ENCODE assay signal across 1 cellular context in the genomic region with DNA sequence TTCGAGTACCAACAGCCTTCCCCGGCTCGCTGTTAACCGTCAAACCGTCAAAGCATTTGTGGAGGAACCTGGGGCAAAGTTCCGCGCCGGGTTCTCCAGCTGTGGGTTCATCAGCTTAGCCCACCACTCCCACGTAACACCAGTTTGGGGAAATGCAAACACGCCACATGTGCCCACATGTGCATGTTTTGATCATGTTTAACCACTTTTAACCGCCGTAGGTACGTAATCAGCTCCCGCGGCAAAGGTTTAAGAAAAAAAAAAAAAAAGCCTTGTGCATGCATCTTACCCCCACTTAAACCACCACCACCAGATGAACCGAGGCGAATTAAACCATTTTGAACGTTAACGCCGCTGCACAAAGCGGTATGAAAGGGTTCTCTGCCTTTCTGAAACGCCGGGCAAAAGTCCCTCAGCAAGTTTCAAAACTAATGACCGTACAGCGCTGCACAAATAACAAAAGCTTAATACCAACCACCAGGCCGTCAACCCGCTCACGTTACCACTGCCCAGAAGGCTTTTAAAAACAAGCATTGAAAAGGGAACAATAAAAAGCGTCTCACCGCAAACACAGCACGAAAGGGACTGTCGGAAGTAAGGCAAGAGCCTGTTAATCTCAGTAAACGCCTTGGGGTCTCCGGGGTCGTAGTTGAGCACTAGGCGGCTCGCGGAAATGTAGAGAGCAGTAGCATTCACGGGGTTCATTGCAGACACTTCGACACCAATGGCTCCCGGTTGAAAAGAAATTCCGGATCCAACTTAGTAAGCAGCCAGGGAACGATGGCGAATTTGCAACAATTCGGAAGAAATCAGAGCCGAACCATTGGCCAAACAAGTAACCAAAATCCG.
TF ChIP-seq lines count a peak whose summit lies in the region.

No MANE protein-coding gene starts in this region.

TF ChIP-seq in HCT116, 20 proteins besides CTCF, POLR2A, EP300 and RAD21 (continued from another document):
- TF ChIP-seq, protein P1, sequence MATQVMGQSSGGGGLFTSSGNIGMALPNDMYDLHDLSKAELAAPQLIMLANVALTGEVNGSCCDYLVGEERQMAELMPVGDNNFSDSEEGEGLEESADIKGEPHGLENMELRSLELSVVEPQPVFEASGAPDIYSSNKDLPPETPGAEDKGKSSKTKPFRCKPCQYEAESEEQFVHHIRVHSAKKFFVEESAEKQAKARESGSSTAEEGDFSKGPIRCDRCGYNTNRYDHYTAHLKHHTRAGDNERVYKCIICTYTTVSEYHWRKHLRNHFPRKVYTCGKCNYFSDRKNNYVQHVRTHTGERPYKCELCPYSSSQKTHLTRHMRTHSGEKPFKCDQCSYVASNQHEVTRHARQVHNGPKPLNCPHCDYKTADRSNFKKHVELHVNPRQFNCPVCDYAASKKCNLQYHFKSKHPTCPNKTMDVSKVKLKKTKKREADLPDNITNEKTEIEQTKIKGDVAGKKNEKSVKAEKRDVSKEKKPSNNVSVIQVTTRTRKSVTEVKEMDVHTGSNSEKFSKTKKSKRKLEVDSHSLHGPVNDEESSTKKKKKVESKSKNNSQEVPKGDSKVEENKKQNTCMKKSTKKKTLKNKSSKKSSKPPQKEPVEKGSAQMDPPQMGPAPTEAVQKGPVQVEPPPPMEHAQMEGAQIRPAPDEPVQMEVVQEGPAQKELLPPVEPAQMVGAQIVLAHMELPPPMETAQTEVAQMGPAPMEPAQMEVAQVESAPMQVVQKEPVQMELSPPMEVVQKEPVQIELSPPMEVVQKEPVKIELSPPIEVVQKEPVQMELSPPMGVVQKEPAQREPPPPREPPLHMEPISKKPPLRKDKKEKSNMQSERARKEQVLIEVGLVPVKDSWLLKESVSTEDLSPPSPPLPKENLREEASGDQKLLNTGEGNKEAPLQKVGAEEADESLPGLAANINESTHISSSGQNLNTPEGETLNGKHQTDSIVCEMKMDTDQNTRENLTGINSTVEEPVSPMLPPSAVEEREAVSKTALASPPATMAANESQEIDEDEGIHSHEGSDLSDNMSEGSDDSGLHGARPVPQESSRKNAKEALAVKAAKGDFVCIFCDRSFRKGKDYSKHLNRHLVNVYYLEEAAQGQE (IDR thresholded peaks at IDR 0.05; ENCODE audit: low read depth) = no peak
- TF ChIP-seq EGR1 (IDR thresholded peaks at IDR 0.05; ENCODE audit: low read depth) (no peak), JUND (IDR thresholded peaks at IDR 0.05) (no peak)
- TF ChIP-seq, protein P2, sequence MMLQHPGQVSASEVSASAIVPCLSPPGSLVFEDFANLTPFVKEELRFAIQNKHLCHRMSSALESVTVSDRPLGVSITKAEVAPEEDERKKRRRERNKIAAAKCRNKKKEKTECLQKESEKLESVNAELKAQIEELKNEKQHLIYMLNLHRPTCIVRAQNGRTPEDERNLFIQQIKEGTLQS (IDR thresholded peaks at IDR 0.05) = no peak
